Comparison of ENCODE assay signal across 8 cellular contexts in genomic region chr6:108113557-108114519, GRCh38. TPM values are rescaled to one million over a fixed set of nuclear protein-coding genes. Genes with fewer than 3 reads are reported as not detected.
DNase-seq lines count a peak whose midpoint lies in the region; ATAC-seq, FAIRE-seq and TF ChIP-seq lines count a peak whose summit lies in the region.

No MANE protein-coding gene starts in this region.

- H3K79me2 ChIP-seq in GM23248 (ENCODE audit: insufficient read depth): no peaks in the 10 kb centered on the region
- no peaks in the 10 kb centered on the region for H3K79me2 ChIP-seq in astrocyte (ENCODE audit: insufficient read depth, low read length)

- peaks cover 4% of the 10 kb centered on the region for H3K36me3 Mint-ChIP-seq in astrocyte (ENCODE audit: low read depth, unreplicated experiment)

- H2AFZ ChIP-seq in GM23248 (peak overlapping the region; percentile 78), astrocyte (ENCODE audit: low read depth, low read length) (peak overlapping the region; percentile 64)

- H3K4me3 Mint-ChIP-seq in astrocyte (ENCODE audit: unreplicated experiment): peak overlapping the region; percentile 43

- peaks cover 74% of the 10 kb centered on the region for H3K27me3 Mint-ChIP-seq in astrocyte (ENCODE audit: low read depth, unreplicated experiment)

- 19 to 20% methylated on average over 39 of the region's 39 CpGs for WGBS in GM23248 (ENCODE audit: low coverage in 1 of 2, low lambda C conversion rate in 2 of 2, missing lambda C conversion rate in 2 of 2), 2 experiments

- in situ Hi-C loops in GM23248 (cut with MboI): loop anchor here (10.0 to 25.0 kb wide), 3 partner anchors 381 to 948 kb away; no protein-coding TSS in a partner anchor

- H3K36me3 ChIP-seq in GM23248 (ENCODE audit: low read depth) (no peaks in the 10 kb centered on the region), astrocyte (ENCODE audit: insufficient read depth, low read length) (no peaks in the 10 kb centered on the region), iPS-18a (ENCODE audit: control insufficient read depth, low read depth, low read length) (no peaks in the 10 kb centered on the region)

- H3K9me3 ChIP-seq in GM23248 (ENCODE audit: low read depth) (no peaks in the 10 kb centered on the region), astrocyte (ENCODE audit: insufficient read depth, low read depth, low read length) (peaks cover 3% of the 10 kb centered on the region), iPS-18a (ENCODE audit: control insufficient read depth, low read depth, low read length) (no peaks in the 10 kb centered on the region)

- no peaks in the 10 kb centered on the region for H3F3A ChIP-seq in GM23248 (ENCODE audit: insufficient read depth)

- H4K20me1 ChIP-seq in GM23248 (ENCODE audit: insufficient read depth) (no peaks in the 10 kb centered on the region), astrocyte (ENCODE audit: insufficient read depth, low read length) (peaks cover 4% of the 10 kb centered on the region)

- H3K27ac ChIP-seq in GM23248 (no peak overlapping the region), astrocyte (ENCODE audit: low read depth, low read length) (no peak overlapping the region), iPS-18a (ENCODE audit: low read length) (no peak overlapping the region)

- H3K4me1 Mint-ChIP-seq in astrocyte (ENCODE audit: low read depth, unreplicated experiment): peaks cover 8% of the 10 kb centered on the region

- H3K4me1 ChIP-seq in GM23248 (ENCODE audit: insufficient read depth) (no peaks in the 10 kb centered on the region), astrocyte (ENCODE audit: insufficient read depth, low read length) (peaks cover 7% of the 10 kb centered on the region), iPS-18a (ENCODE audit: control insufficient read depth, low read depth, low read length) (peaks cover 10% of the 10 kb centered on the region)

- H3K4me3 ChIP-seq in GM23248 (peak overlapping the region; percentile 71), astrocyte (ENCODE audit: insufficient read depth, low read depth, low read length) (peak overlapping the region; percentile 48), iPS-18a (ENCODE audit: low read length) (peak overlapping the region; percentile 59), skeletal muscle cell (ENCODE audit: low read depth, low read length) (peak overlapping the region; percentile 30)

- no peak overlapping the region for H3K27ac Mint-ChIP-seq in astrocyte (ENCODE audit: unreplicated experiment)

- ATAC-seq in GM21825 (IDR thresholded peaks at IDR 0.05; ENCODE audit: unreplicated experiment) (no peak), HG03432 (IDR thresholded peaks at IDR 0.05; ENCODE audit: unreplicated experiment) (no peak)

- H3K9me2 ChIP-seq in GM23248 (ENCODE audit: insufficient read depth): no peaks in the 10 kb centered on the region

- H3K27me3 ChIP-seq in GM23248 (replicated peaks; ENCODE audit: insufficient read depth) (peaks cover 48% of the 10 kb centered on the region), astrocyte (ENCODE audit: insufficient read depth, low read length) (peaks cover 56% of the 10 kb centered on the region), iPS-18a (ENCODE audit: control insufficient read depth, insufficient read depth, low read length) (peaks cover 82% of the 10 kb centered on the region)

- peaks cover 11% of the 10 kb centered on the region for H3K9me3 Mint-ChIP-seq in astrocyte (ENCODE audit: unreplicated experiment)

- peak overlapping the region; percentile 92 for H3K4me2 ChIP-seq in GM23248 (ENCODE audit: unreplicated experiment)
- peak overlapping the region; percentile 82 for H3K4me2 ChIP-seq in astrocyte (ENCODE audit: low read length)

- H3K9ac ChIP-seq in GM23248 (no peak overlapping the region), astrocyte (ENCODE audit: low read length) (no peak overlapping the region), iPS-18a (ENCODE audit: low read length) (no peak overlapping the region)

- DNase-seq in CD1c-positive myeloid dendritic cell (ENCODE audit: extremely low spot score) (peak; percentile 49), GM23248 (peak; percentile 74), NCI-H774 (lab: John Stamatoyannopoulos, UW) (peak; percentile 36), astrocyte (ENCODE audit: low read depth) (peak; percentile 23), skeletal muscle cell (ENCODE audit: low read depth) (no peak)

- FAIRE-seq in astrocyte (lab: Jason Lieb, UNC): no peak

- peak; percentile 36 for TF ChIP-seq CTCF in astrocyte (IDR thresholded peaks at IDR 0.05; ENCODE audit: insufficient read depth, low read depth, low read length)

RNA-seq across cellular contexts. Expression of gene OSTM1, which starts 39.3 kb away (rescaled TPM):
- 25.9 and 27.0 TPM in 2 replicates for total RNA-seq in GM23248 (2014; rRNA removed; shearing (Covaris generic))
- 29.3 and 31.3 TPM in 2 replicates for polyA plus RNA-seq in GM23248 (2016; fragmentation: Nextera tagmentation; extraction: Ambion mirVana)
- total RNA-seq in astrocyte: 58.3 and 72.8 TPM in 2 replicates

RNA-seq across cellular contexts. Expression of gene NR2E1, which starts 52.0 kb away (rescaled TPM):
- total RNA-seq in GM23248 (2014; rRNA removed; shearing (Covaris generic)): not detected in 2 replicates
- polyA plus RNA-seq in GM23248 (2016; fragmentation: Nextera tagmentation; extraction: Ambion mirVana): not detected in 2 replicates
- not detected in 2 replicates for total RNA-seq in astrocyte
